In genomic region chr4:85928775-85929585, GRCh38 we compare ENCODE assay signal across 8 cellular contexts.
A peak's percentile ranks its signal among the peaks of the same experiment; 100 is the strongest.
DNase-seq lines count a peak whose midpoint lies in the region; ATAC-seq and TF ChIP-seq lines count a peak whose summit lies in the region.

No MANE protein-coding gene starts in this region.

- H3K36me3 Mint-ChIP-seq in activated naive CD4-positive, alpha-beta T cell treated with anti-CD3 and anti-CD28 coated beads for 36 hours (ENCODE audit: low read depth), result no peaks in the 10 kb centered on the region

- intact Hi-C loops in activated naive CD4-positive, alpha-beta T cell treated with anti-CD3 and anti-CD28 coated beads for 36 hours (cut with micrococcal nuclease), result no loop called here

- H3K4me3 Mint-ChIP-seq in activated naive CD4-positive, alpha-beta T cell treated with anti-CD3 and anti-CD28 coated beads for 36 hours, result no peak overlapping the region

- CTCF ChIA-PET in activated naive CD4-positive, alpha-beta T cell treated with anti-CD3 and anti-CD28 coated beads for 36 hours (lab: Charles Lee), result no interaction called here

- H3K27me3 Mint-ChIP-seq in activated naive CD4-positive, alpha-beta T cell treated with anti-CD3 and anti-CD28 coated beads for 36 hours (ENCODE audit: low read depth), result peaks cover 4% of the 10 kb centered on the region

- H3K4me1 ChIP-seq in muscle layer of duodenum (ENCODE audit: control insufficient read depth in 1 of 2, insufficient read depth in 2 of 2, low read length in 2 of 2), result peaks cover 5 to 33% of the 10 kb centered on the region in 2 donors

- no peak overlapping the region for H3K4me3 ChIP-seq in astrocyte of the spinal cord (ENCODE audit: low read depth, low read length)
- H3K4me3 ChIP-seq in muscle layer of duodenum (ENCODE audit: low read depth in 1 of 2, low read length in 2 of 2), result no peak overlapping the region

- no peak overlapping the region for H3K27ac Mint-ChIP-seq in activated naive CD4-positive, alpha-beta T cell treated with anti-CD3 and anti-CD28 coated beads for 36 hours

- no peak for TF ChIP-seq CTCF in astrocyte of the spinal cord (IDR thresholded peaks at IDR 0.05; ENCODE audit: low read depth, low read length)

- no peaks in the 10 kb centered on the region for H3K9me3 Mint-ChIP-seq in activated naive CD4-positive, alpha-beta T cell treated with anti-CD3 and anti-CD28 coated beads for 36 hours

- ATAC-seq in HG03095 (IDR thresholded peaks at IDR 0.05; ENCODE audit: unreplicated experiment), result peak; percentile 54
- no peak for ATAC-seq in GM18867 (IDR thresholded peaks at IDR 0.05; ENCODE audit: unreplicated experiment)

- in situ Hi-C loops in astrocyte of the spinal cord (cut with HindIII; ENCODE audit: low sequenced_read_pairs), result no loop called here

- peak; percentile 54 for DNase-seq in ELR (ENCODE audit: low read depth)
- DNase-seq in astrocyte of the spinal cord (ENCODE audit: low read depth, low spot score), result peak; percentile 65
- DNase-seq in activated naive CD4-positive, alpha-beta T cell treated with anti-CD3 and anti-CD28 coated beads for 36 hours, result no peak
- no peak for DNase-seq in nucleus accumbens (lab: John Stamatoyannopoulos, UW)
- no peak for DNase-seq in activated CD4-positive, alpha-beta T cell treated with anti-CD3 and anti-CD28 coated beads for 1 hour

- peaks cover 5% of the 10 kb centered on the region for H3K4me1 Mint-ChIP-seq in activated naive CD4-positive, alpha-beta T cell treated with anti-CD3 and anti-CD28 coated beads for 36 hours (ENCODE audit: low read depth)

- H3K27ac ChIP-seq in muscle layer of duodenum (ENCODE audit: low read length), result peak overlapping the region; percentile 2

- no peaks in the 10 kb centered on the region for H3K9me3 ChIP-seq in muscle layer of duodenum (ENCODE audit: control insufficient read depth in 1 of 2, low read length in 2 of 2)

- no peaks in the 10 kb centered on the region for H3K27me3 ChIP-seq in muscle layer of duodenum (ENCODE audit: low read depth, low read length)

- no peaks in the 10 kb centered on the region for H3K36me3 ChIP-seq in muscle layer of duodenum (ENCODE audit: control insufficient read depth in 1 of 2, insufficient read depth in 2 of 2, low read length in 2 of 2)

Comparison
In these comparisons a context has a peak if more than half of its experiments do, and no peak if none do; other contexts are left out.
1. DNase-seq: peak in ELR (single experiment) and astrocyte of the spinal cord (single experiment); none in activated naive CD4-positive, alpha-beta T cell treated with anti-CD3 and anti-CD28 coated beads for 36 hours (single experiment), nucleus accumbens (0 of 56) and activated CD4-positive, alpha-beta T cell treated with anti-CD3 and anti-CD28 coated beads for 1 hour (single experiment).